Comparison of ENCODE assay signal across 19 cellular contexts in genomic region chr7:74407958-74408357, GRCh38. TPM values are rescaled to one million over a fixed set of nuclear protein-coding genes. Genes with fewer than 3 reads are reported as not detected.
A peak's percentile ranks its signal among the peaks of the same experiment; 100 is the strongest.
DNase-seq lines count a peak whose midpoint lies in the region; ATAC-seq, FAIRE-seq and TF ChIP-seq lines count a peak whose summit lies in the region.
"Had no signal": no experiment of that assay in that cellular context is flagged by ENCODE, and none has a peak within 500 bp of the region (broad histone marks: within the 10 kb centered on the region; RNA-seq: fewer than 3 reads in every experiment).

No MANE protein-coding gene starts in this region.

- TF ChIP-seq CTCF in HepG2 (CRISPR knock-in tag; IDR thresholded peaks at IDR 0.05) (no peak), right lobe of liver (IDR thresholded peaks at IDR 0.05) (no peak), K562 (IDR thresholded peaks at IDR 0.05 in 2 of 3, conservative IDR thresholded peaks at IDR 0.05 in 1 of 3; ENCODE audit: insufficient read depth in 2 of 3, low read depth in 1 of 3, low read length in 3 of 3) (no peak), kidney (IDR thresholded peaks at IDR 0.05; ENCODE audit: borderline replicate concordance, extremely low read depth, insufficient read depth) (no peak)

- no peaks in the 10 kb centered on the region for H3K36me3 Mint-ChIP-seq in activated T-cell treated with anti-CD3 and anti-CD28 coated beads, Interleukin-2, amount 50 U/mL, for 4 hours (ENCODE audit: insufficient read depth)
- H3K36me3 Mint-ChIP-seq: CD4-positive, alpha-beta memory T cell had no signal

- POLR2A ChIA-PET in HepG2 (lab: Yijun Ruan, JAX) (no interaction called here), K562 (lab: Yijun Ruan, JAX) (no interaction called here)

- TF ChIP-seq EP300 in HepG2 (IDR thresholded peaks at IDR 0.05; ENCODE audit: low read depth in 2 of 2, low read length in 2 of 2) (no peak), HepG2 (CRISPR knock-in tag; IDR thresholded peaks at IDR 0.05; ENCODE audit: borderline replicate concordance) (no peak), K562 (IDR thresholded peaks at IDR 0.05; ENCODE audit: low read length) (no peak)

- H3K36me3 ChIP-seq in HepG2 (replicated peaks in 1 of 2; ENCODE audit: control insufficient read depth in 1 of 2, insufficient read depth in 2 of 2, low read length in 2 of 2) (peaks cover 0 to 12% of the 10 kb centered on the region in 2 experiments; a peak in 2 of 5 replicates), right lobe of liver (no peaks in the 10 kb centered on the region), K562 (ENCODE audit: control insufficient read depth, insufficient read depth, low read length) (no peaks in the 10 kb centered on the region), kidney (ENCODE audit: control insufficient read depth in 1 of 2, insufficient read depth in 2 of 2, low read length in 2 of 2) (no peaks in the 10 kb centered on the region)

- TF ChIP-seq POLR2A in HepG2 (IDR thresholded peaks at IDR 0.05; ENCODE audit: insufficient read depth in 1 of 2, low read depth in 2 of 2, low read length in 2 of 2) (no peak), right lobe of liver (IDR thresholded peaks at IDR 0.05) (no peak), K562 (conservative IDR thresholded peaks at IDR 0.05) (no peak)

- H3K79me2 ChIP-seq in HepG2 (ENCODE audit: insufficient read depth, low read length) (no peaks in the 10 kb centered on the region), K562 (ENCODE audit: control insufficient read depth, insufficient read depth, low read length) (no peaks in the 10 kb centered on the region)

- intact Hi-C loops in HepG2 (cut with micrococcal nuclease; ENCODE audit: unreplicated experiment) = no loop called here
- intact Hi-C loops in right lobe of liver (cut with DNase I) = no loop called here
- intact Hi-C loops in K562 (cut with micrococcal nuclease) = no loop called here
- intact Hi-C loops in kidney (cut with DNase I) = no loop called here

- H3K9me3 Mint-ChIP-seq in activated T-cell treated with anti-CD3 and anti-CD28 coated beads, Interleukin-2, amount 50 U/mL, for 4 hours = no peaks in the 10 kb centered on the region
- H3K9me3 Mint-ChIP-seq: CD4-positive, alpha-beta memory T cell had no signal

- CTCF ChIA-PET in HepG2 (lab: Yijun Ruan, JAX; ENCODE audit: low intra/inter-chr PET ratio, low total read pairs) (no interaction called here), K562 (lab: Yijun Ruan, JAX; ENCODE audit: low intra/inter-chr PET ratio) (interaction anchor here (0.6 kb wide), 1 partner anchor 19 kb away, joined by 4 read pairs; no protein-coding TSS in a partner anchor)

- no peak overlapping the region for H3K9ac ChIP-seq in HepG2 (ENCODE audit: insufficient read depth, low read depth, low read length)
- no peak overlapping the region for H3K9ac ChIP-seq in K562 (ENCODE audit: insufficient read depth in 1 of 2, low read depth in 2 of 2, low read length in 2 of 2)
- no peak overlapping the region for H3K9ac ChIP-seq in kidney (ENCODE audit: low read length in 2 of 2)

- no peaks in the 10 kb centered on the region for H3K4me1 ChIP-seq in HepG2 (ENCODE audit: insufficient read depth, low read length)
- H3K4me1 ChIP-seq in right lobe of liver = no peaks in the 10 kb centered on the region
- peaks cover 8 to 26% of the 10 kb centered on the region in 2 experiments for H3K4me1 ChIP-seq in K562 (replicated peaks in 1 of 2; ENCODE audit: control insufficient read depth in 2 of 2, insufficient read depth in 2 of 2, low read length in 2 of 2)
- H3K4me1 ChIP-seq in kidney (ENCODE audit: control insufficient read depth in 1 of 2, insufficient read depth in 1 of 2, low read depth in 1 of 2, low read length in 2 of 2) = no peaks in the 10 kb centered on the region

- H3K4me2 ChIP-seq in HepG2 (ENCODE audit: low read depth, low read length) (no peak overlapping the region), K562 (ENCODE audit: insufficient read depth, low read length) (no peak overlapping the region)

- no peaks in the 10 kb centered on the region for H3K9me1 ChIP-seq in K562 (ENCODE audit: control insufficient read depth, insufficient read depth, low read length)

- WGBS in HepG2 (ENCODE audit: low lambda C conversion rate) = 73% methylated on average over 4 of the region's 4 CpGs
- 72% methylated on average over 4 of the region's 4 CpGs for WGBS in right lobe of liver (ENCODE audit: insufficient coverage, low coverage, low lambda C conversion rate, missing lambda C conversion rate)
- 40% methylated on average over 4 of the region's 4 CpGs for WGBS in K562 (ENCODE audit: insufficient coverage, low coverage, missing lambda C conversion rate)

- no peak overlapping the region for H3K27ac ChIP-seq in HepG2 (ENCODE audit: extremely low read length, insufficient read depth, low read length)
- H3K27ac ChIP-seq in right lobe of liver = no peak overlapping the region
- no peak overlapping the region for H3K27ac ChIP-seq in K562 (ENCODE audit: extremely low read depth, low read depth, low read length)
- no peak overlapping the region for H3K27ac ChIP-seq in kidney (ENCODE audit: low read depth in 2 of 2, low read length in 2 of 2)
- H3K27ac ChIP-seq: 22Rv1 had no signal

- H3K27me3 Mint-ChIP-seq in activated T-cell treated with anti-CD3 and anti-CD28 coated beads, Interleukin-2, amount 50 U/mL, for 4 hours (ENCODE audit: low read depth) = no peaks in the 10 kb centered on the region
- H3K27me3 Mint-ChIP-seq: CD4-positive, alpha-beta memory T cell had no signal

- ATAC-seq in HepG2 (no peak), right lobe of liver (no peak), K562 (no peak), HG02623 (IDR thresholded peaks at IDR 0.05; ENCODE audit: unreplicated experiment) (no peak), HG02588 (IDR thresholded peaks at IDR 0.05; ENCODE audit: unreplicated experiment) (no peak)
- ATAC-seq in activated T-cell treated with anti-CD3 and anti-CD28 coated beads, Interleukin-2, amount 50 U/mL, for 4 hours = no peak

- in situ Hi-C loops in HepG2 (cut with HindIII; ENCODE audit: extremely low pct_ligation_motif_present, low pct_unique_long_range_greater_than_20kb) = loop anchor here (10.0 kb wide), 1 partner anchor 343 kb away; no protein-coding TSS in a partner anchor
- in situ Hi-C loops in K562 (cut with MboI) = loop anchor here (10.0 to 25.0 kb wide), 2 partner anchors 467 to 629 kb away; no protein-coding TSS in a partner anchor

- no peak for TF ChIP-seq RAD21 in HepG2 (CRISPR knock-in tag; IDR thresholded peaks at IDR 0.05)
- TF ChIP-seq RAD21 in K562 (CRISPR knock-in tag; conservative IDR thresholded peaks at IDR 0.05 in 1 of 2, IDR thresholded peaks at IDR 0.05 in 1 of 2) = no peak

- H2AFZ ChIP-seq in HepG2 (ENCODE audit: low read length) (no peak overlapping the region), K562 (ENCODE audit: low read depth, low read length) (no peak overlapping the region)

- H3K4me3 ChIP-seq in HepG2 (replicated peaks in 1 of 3; ENCODE audit: insufficient read depth in 1 of 3, low read depth in 2 of 3, low read length in 3 of 3) (no peak overlapping the region), right lobe of liver (no peak overlapping the region), K562 (no peak overlapping the region), kidney (ENCODE audit: low read length in 2 of 2) (no peak overlapping the region)

- H3K4me1 Mint-ChIP-seq in activated T-cell treated with anti-CD3 and anti-CD28 coated beads, Interleukin-2, amount 50 U/mL, for 4 hours (ENCODE audit: low read depth) = no peaks in the 10 kb centered on the region
- H3K4me1 Mint-ChIP-seq: CD4-positive, alpha-beta memory T cell had no signal

- H4K20me1 ChIP-seq in HepG2 (ENCODE audit: insufficient read depth, low read length) (no peaks in the 10 kb centered on the region), K562 (replicated peaks; ENCODE audit: control insufficient read depth, insufficient read depth, low read length) (no peaks in the 10 kb centered on the region)

- FAIRE-seq in HepG2 (lab: Jason Lieb, UNC) (peak; percentile 4), K562 (lab: Jason Lieb, UNC) (no peak), kidney (lab: Jason Lieb, UNC) (no peak)
- FAIRE-seq: G401.6, GM12892 had no signal

- H3K27me3 ChIP-seq in HepG2 (ENCODE audit: control insufficient read depth in 1 of 2, insufficient read depth in 2 of 2, low read length in 2 of 2) = no peaks in the 10 kb centered on the region
- H3K27me3 ChIP-seq in right lobe of liver = no peaks in the 10 kb centered on the region
- peaks cover 0 to 19% of the 10 kb centered on the region in 2 experiments; a peak in 2 of 5 replicates for H3K27me3 ChIP-seq in K562 (ENCODE audit: control insufficient read depth in 2 of 2, insufficient read depth in 2 of 2, low read length in 2 of 2)

- H3K9me3 ChIP-seq in HepG2 (ENCODE audit: low read length) (no peaks in the 10 kb centered on the region), right lobe of liver (no peaks in the 10 kb centered on the region), K562 (replicated peaks; ENCODE audit: control insufficient read depth, insufficient read depth, low read depth, low read length) (no peaks in the 10 kb centered on the region), kidney (ENCODE audit: control insufficient read depth in 1 of 2, low read length in 2 of 2) (no peaks in the 10 kb centered on the region)

- BruUV-seq in HepG2 (replicated peaks; lab: Mats Ljungman, UMichigan) (no TSS peak), K562 (replicated peaks; lab: Mats Ljungman, UMichigan) (no TSS peak)

- DNase-seq in HepG2 (ENCODE audit: low spot score) (no peak), right lobe of liver (no peak), K562 (ENCODE audit: extremely low read depth in 1 of 4, low spot score in 3 of 4) (no peak), kidney (peak; percentile 19), putamen (ENCODE audit: low spot score) (no peak)
- no peak for DNase-seq in activated T-cell treated with anti-CD3 and anti-CD28 coated beads, Interleukin-2, amount 50 U/mL, for 4 hours
- DNase-seq: C1 segment of cervical spinal cord; Calu3; CD4-positive, alpha-beta memory T cell; COR-L47; DMS53; DMS79 treated with DMSO at 0.1 percent for 48 hours; GOT3; H7 had no signal

- H3K4me3 Mint-ChIP-seq in activated T-cell treated with anti-CD3 and anti-CD28 coated beads, Interleukin-2, amount 50 U/mL, for 4 hours = no peak overlapping the region
- H3K4me3 Mint-ChIP-seq: CD4-positive, alpha-beta memory T cell had no signal

RNA-seq across cellular contexts. Expression of gene GTF2IRD1, which starts 45.7 kb away (rescaled TPM):
- 16.5 and 17.8 TPM in 2 replicates for total RNA-seq in HepG2 (2016; rRNA removed; fragmentation: Illumina TruSeq; extraction: Trizol)
- 8.1 and 9.5 TPM in 2 replicates for total RNA-seq in HepG2 (2016; cell fraction: cytosol; rRNA removed; fragmentation: Illumina TruSeq; extraction: Trizol; ENCODE audit: low read depth)
- total RNA-seq in HepG2 (2016; cell fraction: insoluble cytoplasmic fraction; rRNA removed; fragmentation: Illumina TruSeq; extraction: Trizol) = 13.6 and 19.1 TPM in 2 replicates
- total RNA-seq in HepG2 (2016; cell fraction: membrane; rRNA removed; fragmentation: Illumina TruSeq; extraction: Trizol) = 17.2 and 18.9 TPM in 2 replicates
- total RNA-seq in HepG2 (2016; cell fraction: nucleus; rRNA removed; fragmentation: Illumina TruSeq; extraction: Trizol) = 15.6 and 22.1 TPM in 2 replicates
- 26.7 and 28.2 TPM in 2 replicates for polyA plus RNA-seq in HepG2 (2011; rRNA removed)
- polyA plus RNA-seq in HepG2 (2011; cell fraction: cytosol; rRNA removed) = 12.3 and 16.0 TPM in 2 replicates
- 38.7 and 43.3 TPM in 2 replicates for polyA plus RNA-seq in HepG2 (2011; cell fraction: nucleus; rRNA removed)
- 36.1 and 37.4 TPM in 2 replicates for polyA plus RNA-seq in HepG2 (2012)
- polyA plus RNA-seq in HepG2 (2016; cell fraction: cytosol; fragmentation: Illumina TruSeq; extraction: Trizol; ENCODE audit: low read depth) = 10.4 and 12.9 TPM in 2 replicates
- 27.6 and 31.7 TPM in 2 replicates for polyA plus RNA-seq in HepG2 (2016; cell fraction: insoluble cytoplasmic fraction; fragmentation: Illumina TruSeq; extraction: Trizol; ENCODE audit: low read depth)
- 23.3 and 26.7 TPM in 2 replicates for polyA plus RNA-seq in HepG2 (2016; cell fraction: membrane; fragmentation: Illumina TruSeq; extraction: Trizol; ENCODE audit: low read depth)
- polyA plus RNA-seq in HepG2 (2016; cell fraction: nucleus; fragmentation: Illumina TruSeq; extraction: Trizol; ENCODE audit: insufficient read depth, low read depth) = 51.1 and 66.8 TPM in 2 replicates
- 23.4 and 53.2 TPM in 2 replicates for polyA minus RNA-seq in HepG2 (2011; rRNA and poly(A)+ RNA removed; ENCODE audit: low replicate concordance)
- 14.9 and 17.7 TPM in 2 replicates for polyA minus RNA-seq in HepG2 (2011; cell fraction: cytosol; rRNA and poly(A)+ RNA removed)
- 15.5 and 16.5 TPM in 2 replicates for polyA minus RNA-seq in HepG2 (2011; cell fraction: nucleus; rRNA and poly(A)+ RNA removed)
- total RNA-seq in right lobe of liver = 1 to 10 TPM; 1.9 to 9.8 (median 6.5) TPM
- 23.2 and 65.0 TPM in 2 replicates for total RNA-seq in K562 (2011; cell fraction: chromatin; rRNA removed; ENCODE audit: low replicate concordance)
- total RNA-seq in K562 (2011; cell fraction: nucleolus; rRNA removed) = 30.5 and 35.3 TPM in 2 replicates
- total RNA-seq in K562 (2011; cell fraction: nucleoplasm; rRNA removed) = 22.2 and 23.5 TPM in 2 replicates
- 9.2 and 12.4 TPM in 2 replicates for total RNA-seq in K562 (2014; rRNA removed)
- 10.8 and 14.0 TPM in 2 replicates for total RNA-seq in K562 (2014; rRNA removed; fragmentation: Illumina TruSeq; extraction: Trizol)
- 13.4 and 15.1 TPM in 2 replicates for total RNA-seq in K562 (2015; rRNA removed; fragmentation: Illumina TruSeq; extraction: Trizol)
- 30.2 and 32.1 TPM in 2 replicates for total RNA-seq in K562 (2021)
- polyA plus RNA-seq in K562 (2011; rRNA removed) = 12.8 and 17.6 TPM in 2 replicates
- 9.3 and 13.0 TPM in 2 replicates for polyA plus RNA-seq in K562 (2011; cell fraction: cytosol; rRNA removed)
- polyA plus RNA-seq in K562 (2011; cell fraction: nucleus; rRNA removed) = 15.6 and 24.1 TPM in 2 replicates
- polyA plus RNA-seq in K562 (2012) = 19.1 and 31.6 TPM in 2 replicates
- 23.8 and 24.5 TPM in 2 replicates for polyA plus RNA-seq in K562 (2014; fragmentation: Illumina TruSeq; extraction: Trizol)
- 1 to 10 TPM; 9.1 to 10.0 TPM for polyA plus RNA-seq in K562 (2014; fragmentation: Nextera tagmentation; extraction: Ambion mirVana)
- polyA plus RNA-seq in K562 (2014; rRNA removed) = 17.0 and 20.8 TPM in 2 replicates
- polyA minus RNA-seq in K562 (2011; rRNA and poly(A)+ RNA removed) = 9.2 and 9.7 TPM in 2 replicates
- polyA minus RNA-seq in K562 (2011; cell fraction: cytosol; rRNA and poly(A)+ RNA removed) = 21.2 and 21.5 TPM in 2 replicates
- polyA minus RNA-seq in K562 (2011; cell fraction: nucleus; rRNA and poly(A)+ RNA removed) = 11.3 and 12.9 TPM in 2 replicates
- total RNA-seq in kidney = 35.8 TPM
- polyA plus RNA-seq in kidney (ENCODE audit: insufficient read depth, low read depth, low replicate concordance) = 28.2 TPM
- 1 to 10 TPM; 1.6 to 2.6 (median 1.9) TPM for total RNA-seq in activated T-cell treated with anti-CD3 and anti-CD28 coated beads, Interleukin-2, amount 50 U/mL, for 4 hours

Comparison
In these comparisons a context has a peak if more than half of its experiments do, and no peak if none do; other contexts are left out.
1. Of the 241 proteins assayed by ChIP-seq in both HepG2 and K562: peak only in HepG2: none; only in K562: ZFP36 and ZNF121; in both: none; in neither: 239.